In the genomic region with DNA sequence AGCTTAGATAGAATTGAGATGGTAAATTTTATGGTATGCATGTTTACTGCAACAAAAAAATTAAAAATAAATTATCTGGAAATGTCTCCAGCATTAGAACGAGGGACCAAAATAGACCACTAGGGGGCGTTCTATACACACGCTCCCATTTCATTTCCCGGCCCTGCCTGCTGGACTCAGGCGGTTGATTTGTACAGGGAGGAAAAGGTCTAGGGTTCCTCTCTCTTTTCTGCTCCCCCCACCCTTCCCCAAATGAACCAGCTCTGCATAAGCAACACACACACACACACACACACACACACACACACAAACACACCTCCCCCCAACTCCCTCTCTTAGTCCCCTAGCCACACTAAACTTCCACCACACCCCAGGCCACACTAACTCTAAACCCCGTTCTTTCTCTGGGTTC, we compare ENCODE assay signal across 8 cellular contexts. TPM values are rescaled to one million over a fixed set of nuclear protein-coding genes. Genes with fewer than 3 reads are reported as not detected.
DNase-seq lines count a peak whose midpoint lies in the region; ATAC-seq and TF ChIP-seq lines count a peak whose summit lies in the region.

No MANE protein-coding gene starts in this region.

- no peak overlapping the region for H3K56ac ChIP-seq in mesendoderm (ENCODE audit: low read length)

- H3K27ac Mint-ChIP-seq in activated CD4-positive, alpha-beta T cell treated with anti-CD3 and anti-CD28 coated beads, Interleukin-2, amount 10 ng/mL, durations not matched to agents 24 days and 14 days = no peak overlapping the region

- no peak overlapping the region for H3K4me3 Mint-ChIP-seq in activated CD4-positive, alpha-beta T cell treated with anti-CD3 and anti-CD28 coated beads, Interleukin-2, amount 10 ng/mL, durations not matched to agents 24 days and 14 days

- peak overlapping the region in 4 of 11 experiments; percentile 27 to 45 (median 37); a peak in 6 of 22 replicates for H3K9ac ChIP-seq in BLaER1 treated with 17β-estradiol and CSF1 and Interleukin-3, amounts not matched to agents 10 nM and 100 nM
- no peak overlapping the region for H3K9ac ChIP-seq in mesendoderm (ENCODE audit: low read length)

- CTCF ChIA-PET in HEK293T (lab: Yijun Ruan, JAX) = interaction anchor here (0.6 to 0.9 kb wide), 5 partner anchors 17 to 104 kb away, joined by 3 to 9 read pairs (median 3); no protein-coding TSS in a partner anchor

- no peak overlapping the region for H2BK5ac ChIP-seq in mesendoderm (ENCODE audit: low read length)

- H3K23ac ChIP-seq in mesendoderm (ENCODE audit: low read length) = no peak overlapping the region

- H3K36me3 ChIP-seq in BLaER1 treated with 17β-estradiol and CSF1 and Interleukin-3, amounts not matched to agents 10 nM and 100 nM = no peaks in the 10 kb centered on the region
- no peaks in the 10 kb centered on the region for H3K36me3 ChIP-seq in mesendoderm (ENCODE audit: control insufficient read depth, insufficient read depth, low read length)

- peak overlapping the region in 5 of 11 experiments; percentile 12 to 48 (median 22); a peak in 6 of 22 replicates for H3K27ac ChIP-seq in BLaER1 treated with 17β-estradiol and CSF1 and Interleukin-3, amounts not matched to agents 10 nM and 100 nM
- H3K27ac ChIP-seq in mesendoderm (ENCODE audit: low read depth, low read length) = no peak overlapping the region

- intact Hi-C loops in activated CD4-positive, alpha-beta T cell treated with anti-CD3 and anti-CD28 coated beads, Interleukin-2, amount 10 ng/mL, durations not matched to agents 24 days and 14 days (cut with micrococcal nuclease) = loop anchor here (1.0 kb wide), 3 partner anchors 50 to 126 kb away; no protein-coding TSS in a partner anchor

- no CpG with 5 or more reads among the region's 6 CpGs for WGBS in mesendoderm (ENCODE audit: extremely low coverage, insufficient coverage, low lambda C conversion rate)

- no peaks in the 10 kb centered on the region for H3K79me1 ChIP-seq in mesendoderm (ENCODE audit: low read length)

- H3K27me3 Mint-ChIP-seq in activated CD4-positive, alpha-beta T cell treated with anti-CD3 and anti-CD28 coated beads, Interleukin-2, amount 10 ng/mL, durations not matched to agents 24 days and 14 days = peaks cover 16% of the 10 kb centered on the region

- POLR2A ChIA-PET in HEK293T (lab: Yijun Ruan, JAX) = no interaction called here

- ATAC-seq in HG02938 (IDR thresholded peaks at IDR 0.05; ENCODE audit: unreplicated experiment) = no peak

- H4K5ac ChIP-seq in mesendoderm (ENCODE audit: low read length) = no peak overlapping the region

- H3K4me2 ChIP-seq in BLaER1 treated with 17β-estradiol and CSF1 and Interleukin-3, amounts not matched to agents 10 nM and 100 nM = peak overlapping the region; percentile 36 to 90 (median 68); a peak in 21 of 22 replicates
- H3K4me2 ChIP-seq in mesendoderm (ENCODE audit: low read length) = no peak overlapping the region

- no peaks in the 10 kb centered on the region for H3K36me3 Mint-ChIP-seq in activated CD4-positive, alpha-beta T cell treated with anti-CD3 and anti-CD28 coated beads, Interleukin-2, amount 10 ng/mL, durations not matched to agents 24 days and 14 days (ENCODE audit: low read depth)

- no peak overlapping the region for H2BK120ac ChIP-seq in mesendoderm (ENCODE audit: low read depth, low read length)

- H3K4me1 Mint-ChIP-seq in activated CD4-positive, alpha-beta T cell treated with anti-CD3 and anti-CD28 coated beads, Interleukin-2, amount 10 ng/mL, durations not matched to agents 24 days and 14 days = no peaks in the 10 kb centered on the region

- H3K4me3 ChIP-seq in BLaER1 treated with 17β-estradiol and CSF1 and Interleukin-3, amounts not matched to agents 10 nM and 100 nM = no peak overlapping the region
- H3K4me3 ChIP-seq in mesendoderm (ENCODE audit: low read length) = no peak overlapping the region

- no peaks in the 10 kb centered on the region for H3K79me2 ChIP-seq in mesendoderm (ENCODE audit: control insufficient read depth, insufficient read depth, low read length)

- DNase-seq in HEK293T (ENCODE audit: extremely low spot score) (peak; percentile 78), NCI-H526 treated with DMSO at 0.1 percent for 48 hours (lab: John Stamatoyannopoulos, UW) (peak; percentile 45), dermis microvascular lymphatic vessel endothelial cell (ENCODE audit: low read depth in 2 of 2) (peak; percentile 41 to 67), mesendoderm (peak; percentile 55)
- DNase-seq in activated CD4-positive, alpha-beta T cell treated with anti-CD3 and anti-CD28 coated beads, Interleukin-2, amount 10 ng/mL, durations not matched to agents 24 days and 14 days = peak; percentile 89
- peak; percentile 72 for DNase-seq in stimulated activated CD8-positive, alpha-beta memory T cell treated with anti-CD3 and anti-CD28 coated beads, Interleukin-4, amount 100 ng/mL, for 48 hours

- no peak overlapping the region for H3K4ac ChIP-seq in mesendoderm (ENCODE audit: low read depth, low read length)

- no peak overlapping the region for H2BK15ac ChIP-seq in mesendoderm (replicated peaks; ENCODE audit: low read depth)

- H2AK5ac ChIP-seq in mesendoderm (ENCODE audit: low read length) = no peak overlapping the region

- peaks cover 35 to 70% (median 54%) of the 10 kb centered on the region in 10 experiments for H3K4me1 ChIP-seq in BLaER1 treated with 17β-estradiol and CSF1 and Interleukin-3, amounts not matched to agents 10 nM and 100 nM
- no peaks in the 10 kb centered on the region for H3K4me1 ChIP-seq in mesendoderm (ENCODE audit: control insufficient read depth, low read depth, low read length)

- no peaks in the 10 kb centered on the region for H4K20me1 ChIP-seq in BLaER1 treated with 17β-estradiol and CSF1 and Interleukin-3, amounts not matched to agents 10 nM and 100 nM

- 0 out of 22 replicates have a peak, but pooled peaks cover 0 to 5% (median 0%) of the 10 kb centered on the region in 11 experiments for H3K9me3 ChIP-seq in BLaER1 treated with 17β-estradiol and CSF1 and Interleukin-3, amounts not matched to agents 10 nM and 100 nM (replicated peaks in 1 of 11)

- H3K27me3 ChIP-seq in BLaER1 treated with 17β-estradiol and CSF1 and Interleukin-3, amounts not matched to agents 10 nM and 100 nM = no peaks in the 10 kb centered on the region
- H3K27me3 ChIP-seq in mesendoderm (ENCODE audit: insufficient read depth, low read length, poor library complexity) = no peaks in the 10 kb centered on the region

- no peak overlapping the region for H4K8ac ChIP-seq in mesendoderm (ENCODE audit: low read depth, low read length)

- no peaks in the 10 kb centered on the region for H3K9me3 Mint-ChIP-seq in activated CD4-positive, alpha-beta T cell treated with anti-CD3 and anti-CD28 coated beads, Interleukin-2, amount 10 ng/mL, durations not matched to agents 24 days and 14 days

- H3K18ac ChIP-seq in mesendoderm (ENCODE audit: low read length) = no peak overlapping the region

TF ChIP-seq in HEK293T, 16 proteins besides CTCF, POLR2A, EP300 and RAD21:
- TF ChIP-seq NFRKB (IDR thresholded peaks at IDR 0.05) (no peak), ARNT (IDR thresholded peaks at IDR 0.05) (no peak), SUZ12 (IDR thresholded peaks at IDR 0.05) (no peak), LEF1 (IDR thresholded peaks at IDR 0.05; ENCODE audit: borderline replicate concordance) (no peak), FOXK2 (IDR thresholded peaks at IDR 0.05) (no peak), L3MBTL2 (conservative IDR thresholded peaks at IDR 0.05) (no peak), FOXM1 (IDR thresholded peaks at IDR 0.05; ENCODE audit: borderline replicate concordance) (no peak), TARDBP (IDR thresholded peaks at IDR 0.05) (no peak), ZNF384 (IDR thresholded peaks at IDR 0.05) (no peak)

RNA-seq across cellular contexts. Expression of gene DTX1, which starts 7.8 kb away (rescaled TPM):
- total RNA-seq in activated CD4-positive, alpha-beta T cell treated with anti-CD3 and anti-CD28 coated beads, Interleukin-2, amount 10 ng/mL, durations not matched to agents 24 days and 14 days = 0.09 and 0.21 TPM in 2 replicates
- total RNA-seq in dermis microvascular lymphatic vessel endothelial cell = 1.8 and 6.1 TPM in 2 replicates
- polyA plus RNA-seq in mesendoderm (2013, experiment 1 of 2) = 1.9 TPM
- 1.7 TPM for polyA plus RNA-seq in mesendoderm (2013, experiment 2 of 2)
